27 cellular contexts compared by ENCODE assay signal in genomic region chr3:145087038-145087437, GRCh38.
DNase-seq lines count a peak whose midpoint lies in the region; ATAC-seq and TF ChIP-seq lines count a peak whose summit lies in the region.
"Had no signal": no experiment of that assay in that cellular context is flagged by ENCODE, and none has a peak within 500 bp of the region (broad histone marks: within the 10 kb centered on the region; RNA-seq: fewer than 3 reads in every experiment).

No MANE protein-coding gene starts in this region.

- H3K9ac ChIP-seq in BLaER1 treated with 17β-estradiol and CSF1 and Interleukin-3, amounts not matched to agents 10 nM and 100 nM, result peak overlapping the region in 5 of 11 experiments; percentile 10 to 70 (median 54); a peak in 4 of 22 replicates
- no peak overlapping the region for H3K9ac ChIP-seq in neural progenitor cell

- no peaks in the 10 kb centered on the region for H3F3A ChIP-seq in neural progenitor cell (ENCODE audit: low read depth)

- peak overlapping the region; percentile 0 to 87 (median 80); a peak in 21 of 22 replicates for H3K4me2 ChIP-seq in BLaER1 treated with 17β-estradiol and CSF1 and Interleukin-3, amounts not matched to agents 10 nM and 100 nM
- no peak overlapping the region for H3K4me2 ChIP-seq in neural progenitor cell
- H3K4me2 ChIP-seq: A549 had no signal

- no peak for ATAC-seq in naive thymus-derived CD8-positive, alpha-beta T cell
- no peak for ATAC-seq in HG02884 (IDR thresholded peaks at IDR 0.05; ENCODE audit: unreplicated experiment)
- ATAC-seq: A549, HCT116, Panc1 had no signal

- H3K9me3 ChIP-seq in BLaER1 treated with 17β-estradiol and CSF1 and Interleukin-3, amounts not matched to agents 10 nM and 100 nM (replicated peaks in 1 of 11), result peaks cover 0 to 5% (median 0%) of the 10 kb centered on the region in 11 experiments; a peak in 2 of 22 replicates
- H3K9me3 ChIP-seq in WERI-Rb-1 (ENCODE audit: severe bottlenecking), result no peaks in the 10 kb centered on the region
- H3K9me3 ChIP-seq in neural progenitor cell (ENCODE audit: low read depth), result no peaks in the 10 kb centered on the region
- H3K9me3 ChIP-seq: A549 had no signal

- POLR2A ChIA-PET in naive thymus-derived CD8-positive, alpha-beta T cell (lab: Charles Lee), result no interaction called here

- H3K4me1 ChIP-seq in BLaER1 treated with 17β-estradiol and CSF1 and Interleukin-3, amounts not matched to agents 10 nM and 100 nM, result peaks cover 35 to 48% (median 44%) of the 10 kb centered on the region in 10 experiments
- H3K4me1 ChIP-seq in neural progenitor cell, result peaks cover 4% of the 10 kb centered on the region
- H3K4me1 ChIP-seq: A549 had no signal

- no peaks in the 10 kb centered on the region for H3K36me3 Mint-ChIP-seq in neural progenitor cell
- H3K36me3 Mint-ChIP-seq in naive thymus-derived CD8-positive, alpha-beta T cell, result no peaks in the 10 kb centered on the region
- H3K36me3 Mint-ChIP-seq: CD14-positive monocyte; CD8-positive, alpha-beta memory T cell had no signal

- peak overlapping the region in 8 of 11 experiments; percentile 67 to 88 (median 81); a peak in 16 of 22 replicates for H3K27ac ChIP-seq in BLaER1 treated with 17β-estradiol and CSF1 and Interleukin-3, amounts not matched to agents 10 nM and 100 nM
- H3K27ac ChIP-seq in WERI-Rb-1 (no peak overlapping the region), neural progenitor cell (no peak overlapping the region)
- H3K27ac ChIP-seq: A549, RWPE1 had no signal

- H3K36me3 ChIP-seq in BLaER1 treated with 17β-estradiol and CSF1 and Interleukin-3, amounts not matched to agents 10 nM and 100 nM, result no peaks in the 10 kb centered on the region
- no peaks in the 10 kb centered on the region for H3K36me3 ChIP-seq in WERI-Rb-1
- no peaks in the 10 kb centered on the region for H3K36me3 ChIP-seq in neural progenitor cell

- DNase-seq in KBM-7 (peak; percentile 13), WERI-Rb-1 (peak; percentile 68), neural progenitor cell (ENCODE audit: low spot score) (peak; percentile 48), NCI-H1092 (lab: John Stamatoyannopoulos, UW) (no peak)
- no peak for DNase-seq in naive thymus-derived CD8-positive, alpha-beta T cell
- DNase-seq: AML-193; CD8-positive, alpha-beta memory T cell; DMS153; DND-41; KG1; MM.1S; NCI-H1092 treated with DMSO at 0.1 percent for 48 hours; NCI-H1436; NCI-H187 treated with DMSO at 0.1 percent for 48 hours; NCI-H2107; NCI-H446; NCI-H524 treated with DMSO at 0.1 percent for 48 hours; NCI-H774; SHP77 treated with DMSO at 0.1 percent for 48 hours; T-helper 1 cell had no signal

- no peaks in the 10 kb centered on the region for H4K20me1 ChIP-seq in BLaER1 treated with 17β-estradiol and CSF1 and Interleukin-3, amounts not matched to agents 10 nM and 100 nM
- H4K20me1 ChIP-seq in neural progenitor cell (ENCODE audit: low read depth), result no peaks in the 10 kb centered on the region

- H3K4me3 Mint-ChIP-seq in neural progenitor cell, result no peak overlapping the region
- H3K4me3 Mint-ChIP-seq in naive thymus-derived CD8-positive, alpha-beta T cell, result no peak overlapping the region
- H3K4me3 Mint-ChIP-seq: CD14-positive monocyte; CD8-positive, alpha-beta memory T cell had no signal

- no peak overlapping the region for H3K27ac Mint-ChIP-seq in neural progenitor cell
- no peak overlapping the region for H3K27ac Mint-ChIP-seq in naive thymus-derived CD8-positive, alpha-beta T cell
- H3K27ac Mint-ChIP-seq: CD14-positive monocyte had no signal

- H2AFZ ChIP-seq in neural progenitor cell (replicated peaks), result no peak overlapping the region

- H3K4me1 Mint-ChIP-seq in neural progenitor cell, result no peaks in the 10 kb centered on the region
- H3K4me1 Mint-ChIP-seq in naive thymus-derived CD8-positive, alpha-beta T cell, result peaks cover 0 to 2% (median 0%) of the 10 kb centered on the region in 4 donors
- H3K4me1 Mint-ChIP-seq: CD14-positive monocyte; CD8-positive, alpha-beta memory T cell had no signal

- no peaks in the 10 kb centered on the region for H3K79me2 ChIP-seq in neural progenitor cell (ENCODE audit: low read depth)

- no peaks in the 10 kb centered on the region for H3K27me3 Mint-ChIP-seq in neural progenitor cell (ENCODE audit: insufficient read depth, low read depth)
- peaks cover 0 to 4% (median 0%) of the 10 kb centered on the region in 5 donors for H3K27me3 Mint-ChIP-seq in naive thymus-derived CD8-positive, alpha-beta T cell
- H3K27me3 Mint-ChIP-seq: CD8-positive, alpha-beta memory T cell had no signal

- H3K4me3 ChIP-seq in BLaER1 treated with 17β-estradiol and CSF1 and Interleukin-3, amounts not matched to agents 10 nM and 100 nM, result 0 out of 20 replicates have a peak overlapping the region, but pooled peaks of 1 of the 10 experiments have one; percentile 7
- no peak overlapping the region for H3K4me3 ChIP-seq in WERI-Rb-1 (ENCODE audit: low read depth, low read length)
- H3K4me3 ChIP-seq in neural progenitor cell, result no peak overlapping the region
- H3K4me3 ChIP-seq: A549 had no signal

- no peaks in the 10 kb centered on the region for H3K27me3 ChIP-seq in BLaER1 treated with 17β-estradiol and CSF1 and Interleukin-3, amounts not matched to agents 10 nM and 100 nM
- H3K27me3 ChIP-seq in WERI-Rb-1 (ENCODE audit: insufficient read depth, low read depth, severe bottlenecking) (no peaks in the 10 kb centered on the region), neural progenitor cell (no peaks in the 10 kb centered on the region)

- no peaks in the 10 kb centered on the region for H3K9me3 Mint-ChIP-seq in neural progenitor cell
- peaks cover 0 to 7% (median 0%) of the 10 kb centered on the region in 9 donors for H3K9me3 Mint-ChIP-seq in naive thymus-derived CD8-positive, alpha-beta T cell

- TF ChIP-seq CTCF in WERI-Rb-1 (IDR thresholded peaks at IDR 0.05; ENCODE audit: low read depth, low read length) (peak; percentile 40; the same call in 1 of the 2 replicates), neural progenitor cell (IDR thresholded peaks at IDR 0.05) (peak; percentile 19)

- in situ Hi-C loops in KBM-7 (cut with MboI; ENCODE audit: low pct_unique_long_range_greater_than_20kb, low sequenced_read_pairs), result no loop called here

Comparison
In these comparisons a context has a peak if more than half of its experiments do, and no peak if none do; other contexts are left out.
1. H3K27ac ChIP-seq: peak in BLaER1 treated with 17β-estradiol and CSF1 and Interleukin-3, amounts not matched to agents 10 nM and 100 nM (8 of 11); none in WERI-Rb-1 (single experiment) and neural progenitor cell (single experiment).
2. DNase-seq: peak in KBM-7 (single experiment), WERI-Rb-1 (single experiment) and neural progenitor cell (single experiment); none in NCI-H1092 (single experiment) and naive thymus-derived CD8-positive, alpha-beta T cell (0 of 10).